ENCODE assay signal across 15 cellular contexts in genomic region chr9:88590558-88591146, GRCh38. TPM values are rescaled to one million over a fixed set of nuclear protein-coding genes. Genes with fewer than 3 reads are reported as not detected.
DNase-seq lines count a peak whose midpoint lies in the region; ATAC-seq and TF ChIP-seq lines count a peak whose summit lies in the region.
"Had no signal": no experiment of that assay in that cellular context is flagged by ENCODE, and none has a peak within 500 bp of the region (broad histone marks: within the 10 kb centered on the region; RNA-seq: fewer than 3 reads in every experiment).

No MANE protein-coding gene starts in this region.

- H3K36me3 Mint-ChIP-seq in activated naive CD4-positive, alpha-beta T cell treated with anti-CD3 and anti-CD28 coated beads for 36 hours (ENCODE audit: low read depth) = no peaks in the 10 kb centered on the region

- no peak overlapping the region for H3K4ac ChIP-seq in trophoblast cell (ENCODE audit: low read depth, low read length)

- no peak for ATAC-seq in HG02588 (IDR thresholded peaks at IDR 0.05; ENCODE audit: unreplicated experiment)
- ATAC-seq: esophagus mucosa, mucosa of descending colon had no signal

- H2BK120ac ChIP-seq in trophoblast cell (ENCODE audit: insufficient read depth, low read length, poor library complexity) = no peak overlapping the region

- peaks cover 5% of the 10 kb centered on the region for H3K4me1 Mint-ChIP-seq in activated naive CD4-positive, alpha-beta T cell treated with anti-CD3 and anti-CD28 coated beads for 36 hours (ENCODE audit: low read depth)

- no peak overlapping the region for H4K8ac ChIP-seq in trophoblast cell (ENCODE audit: low read depth, low read length)

- H4K12ac ChIP-seq in trophoblast cell (ENCODE audit: low read depth, low read length) = no peak overlapping the region

- no peak overlapping the region for H3K27ac Mint-ChIP-seq in activated naive CD4-positive, alpha-beta T cell treated with anti-CD3 and anti-CD28 coated beads for 36 hours

- H3K9me3 Mint-ChIP-seq in activated naive CD4-positive, alpha-beta T cell treated with anti-CD3 and anti-CD28 coated beads for 36 hours = peaks cover 5% of the 10 kb centered on the region

- no peaks in the 10 kb centered on the region for H3K27me3 ChIP-seq in trophoblast cell (ENCODE audit: insufficient read depth, low read length)

- WGBS in trophoblast cell (ENCODE audit: extremely low coverage, insufficient coverage, insufficient read length) = no CpG with 5 or more reads among the region's 14 CpGs

- H3K4me2 ChIP-seq in trophoblast cell (ENCODE audit: low read length) = no peak overlapping the region

- no peaks in the 10 kb centered on the region for H3K36me3 ChIP-seq in trophoblast cell (ENCODE audit: control insufficient read depth in 1 of 2, insufficient read depth in 2 of 2, low read length in 2 of 2)

- H2BK5ac ChIP-seq in trophoblast cell (ENCODE audit: low read depth, low read length, poor library complexity) = no peak overlapping the region

- H3K79me1 ChIP-seq in trophoblast cell (ENCODE audit: low read length) = no peaks in the 10 kb centered on the region

- H3K4me1 ChIP-seq in trophoblast cell (ENCODE audit: control insufficient read depth in 1 of 2, insufficient read depth in 2 of 2, low read length in 2 of 2) = no peaks in the 10 kb centered on the region

- H3K14ac ChIP-seq in trophoblast cell (ENCODE audit: low read length) = no peak overlapping the region

- peak; percentile 13 for DNase-seq in activated naive CD4-positive, alpha-beta T cell treated with anti-CD3 and anti-CD28 coated beads for 36 hours
- no peak for DNase-seq in activated naive CD4-positive, alpha-beta T cell treated with anti-CD3 and anti-CD28 coated beads, Interleukin-2, amount 50 U/mL, for 16 hours
- no peak for DNase-seq in LNCaP clone FGC (ENCODE audit: low read depth)
- DNase-seq in amniotic epithelial cell (ENCODE audit: low read depth) = peak; percentile 24
- DNase-seq in trophoblast cell = peak; percentile 23 to 38
- no peak for DNase-seq in DMS79 (lab: John Stamatoyannopoulos, UW)
- DNase-seq in cerebellar cortex (ENCODE audit: low spot score) = no peak
- DNase-seq: activated naive CD4-positive, alpha-beta T cell; caudate nucleus; GF-D8; mucosa of descending colon; NCI-H1436 treated with DMSO at 0.1 percent for 48 hours; T-helper 1 cell had no signal

- no peak overlapping the region for H3K4me3 Mint-ChIP-seq in activated naive CD4-positive, alpha-beta T cell treated with anti-CD3 and anti-CD28 coated beads for 36 hours

- CTCF ChIA-PET in activated naive CD4-positive, alpha-beta T cell treated with anti-CD3 and anti-CD28 coated beads for 36 hours (lab: Charles Lee) = interaction anchor here (1.9 kb wide), 1 partner anchor 410 kb away, joined by 5 read pairs; no protein-coding TSS in a partner anchor

- no peak overlapping the region for H2BK12ac ChIP-seq in trophoblast cell (ENCODE audit: low read length)

- H3K23ac ChIP-seq in trophoblast cell (ENCODE audit: low read length) = no peak overlapping the region

- no peak overlapping the region for H3K4me3 ChIP-seq in LNCaP clone FGC (ENCODE audit: low read depth, low read length)
- no peak overlapping the region for H3K4me3 ChIP-seq in trophoblast cell (ENCODE audit: low read depth, low read length)
- H3K4me3 ChIP-seq: mucosa of descending colon had no signal

- no peak overlapping the region for H2AK5ac ChIP-seq in trophoblast cell (ENCODE audit: low read length)

- no peaks in the 10 kb centered on the region for H3K27me3 Mint-ChIP-seq in activated naive CD4-positive, alpha-beta T cell treated with anti-CD3 and anti-CD28 coated beads for 36 hours (ENCODE audit: low read depth)

- 0 out of 2 replicates have a peak, but pooled peaks have one; percentile 17 for TF ChIP-seq CTCF in LNCaP clone FGC (IDR thresholded peaks at IDR 0.05; ENCODE audit: control insufficient read depth, extremely low read depth, insufficient read depth)

- no peak overlapping the region for H3K9ac ChIP-seq in trophoblast cell (ENCODE audit: low read length)

- no peaks in the 10 kb centered on the region for H3K9me3 ChIP-seq in trophoblast cell (ENCODE audit: insufficient read depth, low read depth, low read length)
- H3K9me3 ChIP-seq: mucosa of descending colon had no signal

- H3K27ac ChIP-seq in trophoblast cell (ENCODE audit: low read depth, low read length) = no peak overlapping the region

- H3K18ac ChIP-seq in trophoblast cell (ENCODE audit: low read length) = no peak overlapping the region

- intact Hi-C loops in activated naive CD4-positive, alpha-beta T cell treated with anti-CD3 and anti-CD28 coated beads for 36 hours (cut with micrococcal nuclease) = loop anchor here (5.0 kb wide), 1 partner anchor 418 kb away; no protein-coding TSS in a partner anchor

- H3K79me2 ChIP-seq in trophoblast cell (ENCODE audit: control insufficient read depth, insufficient read depth, low read length, poor library complexity) = no peaks in the 10 kb centered on the region

- H2AFZ ChIP-seq in trophoblast cell (ENCODE audit: insufficient read depth, low read length, poor library complexity) = no peak overlapping the region

- H4K91ac ChIP-seq in trophoblast cell (ENCODE audit: low read depth, low read length) = no peak overlapping the region

RNA-seq across cellular contexts. Expression of gene NXNL2, which starts 55.7 kb away (rescaled TPM):
- total RNA-seq in activated naive CD4-positive, alpha-beta T cell treated with anti-CD3 and anti-CD28 coated beads for 36 hours = not detected
- 1.5 and 1.6 TPM in 2 replicates for polyA plus RNA-seq in trophoblast cell (2013)
- total RNA-seq: esophagus mucosa, mucosa of descending colon had no signal

Comparison
In these comparisons a context has a peak if more than half of its experiments do, and no peak if none do; other contexts are left out.
1. DNase-seq: peak in activated naive CD4-positive, alpha-beta T cell treated with anti-CD3 and anti-CD28 coated beads for 36 hours (single experiment), amniotic epithelial cell (single experiment) and trophoblast cell (2 of 2); none in activated naive CD4-positive, alpha-beta T cell treated with anti-CD3 and anti-CD28 coated beads, Interleukin-2, amount 50 U/mL, for 16 hours (single experiment), LNCaP clone FGC (single experiment), DMS79 (single experiment) and cerebellar cortex (single experiment).